Comparison of ENCODE assay signal across 27 cellular contexts in genomic region chr13:67620665-67621064, GRCh38.
A peak's percentile ranks its signal among the peaks of the same experiment; 100 is the strongest.
DNase-seq lines count a peak whose midpoint lies in the region; ATAC-seq, FAIRE-seq and TF ChIP-seq lines count a peak whose summit lies in the region.
"Had no signal": no experiment of that assay in that cellular context is flagged by ENCODE, and none has a peak within 500 bp of the region (broad histone marks: within the 10 kb centered on the region; RNA-seq: fewer than 3 reads in every experiment).

No MANE protein-coding gene starts in this region.

- no peak overlapping the region for H3K14ac ChIP-seq in IMR-90 (replicated peaks; ENCODE audit: low read depth, low read length)

- peaks cover 5% of the 10 kb centered on the region for H3F3A ChIP-seq in smooth muscle cell (ENCODE audit: low read depth)

- H3K4me1 ChIP-seq in IMR-90 (ENCODE audit: control insufficient read depth, insufficient read depth, low read length): peaks cover 2% of the 10 kb centered on the region; the same call in 1 of the 2 replicates
- peaks cover 5% of the 10 kb centered on the region for H3K4me1 ChIP-seq in smooth muscle cell (ENCODE audit: low read depth)
- H3K4me1 ChIP-seq in small intestine (ENCODE audit: control insufficient read depth in 2 of 2, insufficient read depth in 1 of 2, low read depth in 1 of 2, low read length in 1 of 2): no peaks in the 10 kb centered on the region
- H3K4me1 ChIP-seq: HAP-1, left ventricle myocardium inferior, right atrium auricular region, SJSA1 had no signal

- no peak overlapping the region for H3K4ac ChIP-seq in IMR-90 (ENCODE audit: low read depth, low read length)

- no peak overlapping the region for H2BK5ac ChIP-seq in IMR-90 (ENCODE audit: low read depth, low read length, poor library complexity, severe bottlenecking)

- no peak overlapping the region for H2BK120ac ChIP-seq in IMR-90 (ENCODE audit: low read depth, low read length)

- H2AK9ac ChIP-seq in IMR-90 (replicated peaks; ENCODE audit: low read depth, low read length, poor library complexity): no peak overlapping the region

- POLR2A ChIA-PET in IMR-90 (lab: Charles Lee; ENCODE audit: unreplicated experiment): no interaction called here

- no peak overlapping the region for H3K4me3 ChIP-seq in IMR-90 (ENCODE audit: insufficient read depth, low read depth, low read length)
- no peak overlapping the region for H3K4me3 ChIP-seq in smooth muscle cell
- no peak overlapping the region for H3K4me3 ChIP-seq in small intestine (ENCODE audit: low read depth in 1 of 2, low read length in 2 of 2)
- H3K4me3 ChIP-seq: dorsolateral prefrontal cortex, HAP-1, left ventricle myocardium inferior, ovary, right atrium auricular region, SJSA1 had no signal

- H3K56ac ChIP-seq in IMR-90 (ENCODE audit: extremely low read depth, insufficient read depth, low read length): no peak overlapping the region

- H3K23ac ChIP-seq in IMR-90 (ENCODE audit: low read depth, low read length): no peak overlapping the region

- no peak for TF ChIP-seq POLR2A in IMR-90 (IDR thresholded peaks at IDR 0.05; ENCODE audit: low read depth, low read length)

- H3K9me1 ChIP-seq in IMR-90 (ENCODE audit: insufficient read depth, low read length): no peaks in the 10 kb centered on the region

- 0% methylated on average over 1 of the region's 3 CpGs; no CpG with 5 or more reads in 1 of the 2 experiments for WGBS in IMR-90 (ENCODE audit: extremely low coverage in 2 of 2, insufficient read length in 1 of 2), 2 experiments
- 77% methylated on average over 3 of the region's 3 CpGs for WGBS in smooth muscle cell (ENCODE audit: low lambda C conversion rate)
- WGBS in small intestine, 3 donors: 77 to 85% (median 81%) methylated on average over 3 of the region's 3 CpGs

- H2AK5ac ChIP-seq in IMR-90 (ENCODE audit: low read depth, low read length): no peak overlapping the region

- no peak overlapping the region for H4K5ac ChIP-seq in IMR-90 (ENCODE audit: low read depth, low read length)

- no peaks in the 10 kb centered on the region for H3K9me3 ChIP-seq in IMR-90 (ENCODE audit: control insufficient read depth, insufficient read depth, low read length)
- H3K9me3 ChIP-seq in smooth muscle cell (replicated peaks; ENCODE audit: low read depth): no peaks in the 10 kb centered on the region
- H3K9me3 ChIP-seq in small intestine (ENCODE audit: control insufficient read depth, low read depth): no peaks in the 10 kb centered on the region
- H3K9me3 ChIP-seq: HAP-1, left ventricle myocardium inferior, ovary, right atrium auricular region, SJSA1 had no signal

- H3K79me2 ChIP-seq in smooth muscle cell (ENCODE audit: low read depth): no peaks in the 10 kb centered on the region

- no peaks in the 10 kb centered on the region for H3K36me3 ChIP-seq in IMR-90 (ENCODE audit: control insufficient read depth, insufficient read depth, low read length)
- H3K36me3 ChIP-seq in smooth muscle cell (ENCODE audit: low read depth): no peaks in the 10 kb centered on the region
- no peaks in the 10 kb centered on the region for H3K36me3 ChIP-seq in small intestine (ENCODE audit: control insufficient read depth in 2 of 2, insufficient read depth in 2 of 2, low read length in 2 of 2)
- H3K36me3 ChIP-seq: HAP-1, left ventricle myocardium inferior, ovary, right atrium auricular region, SJSA1 had no signal

- TF ChIP-seq CTCF in IMR-90 (conservative IDR thresholded peaks at IDR 0.05; ENCODE audit: low read depth, low read length): no peak
- TF ChIP-seq CTCF in smooth muscle cell (IDR thresholded peaks at IDR 0.05; ENCODE audit: borderline replicate concordance, insufficient read depth, poor library complexity, severe bottlenecking): no peak

- DNase-seq in IMR-90: peak; percentile 86
- DNase-seq in astrocyte of the hippocampus (ENCODE audit: low read depth, low spot score): peak; percentile 53
- no peak for DNase-seq in smooth muscle cell (lab: John Stamatoyannopoulos, UW; ENCODE audit: unreplicated experiment)
- DNase-seq in small intestine: no peak
- DNase-seq: activated CD4-positive, alpha-beta T cell treated with anti-CD3 and anti-CD28 coated beads for 4 hours; activated naive CD4-positive, alpha-beta T cell treated with Interleukin-2 at 50 U/mL for 16 hours; activated T-cell treated with anti-CD3 and anti-CD28 coated beads, Interleukin-2, amount 50 U/mL, for 4 hours; amniotic stem cell; caudate nucleus; DMS79 treated with DMSO at 0.1 percent for 48 hours; dorsolateral prefrontal cortex; Kasumi-1; left ventricle myocardium inferior; midbrain; natural killer cell; NCI-H1048; NCI-H187; NCI-H2171 treated with DMSO at 0.1 percent for 48 hours; NCI-H524; ovary; T-helper 17 cell had no signal

- ATAC-seq in IMR-90 (ENCODE audit: low read depth) (peak; percentile 66), GM19463 (IDR thresholded peaks at IDR 0.05; ENCODE audit: unreplicated experiment) (no peak)
- no peak for ATAC-seq in activated CD4-positive, CD25-positive, alpha-beta regulatory T cell treated with anti-CD3 and anti-CD28 coated beads, Interleukin-2, amount 50 U/mL, for 24 hours
- ATAC-seq: activated T-cell treated with anti-CD3 and anti-CD28 coated beads, Interleukin-2, amount 50 U/mL, for 4 hours; natural killer cell; T-helper 17 cell had no signal

- H3K9ac ChIP-seq in IMR-90 (ENCODE audit: low read depth, low read length): no peak overlapping the region
- no peak overlapping the region for H3K9ac ChIP-seq in smooth muscle cell (ENCODE audit: low read depth)

- no peak overlapping the region for H2BK20ac ChIP-seq in IMR-90 (ENCODE audit: low read depth, low read length)

- H3K79me1 ChIP-seq in IMR-90 (ENCODE audit: low read depth in 1 of 2, low read length in 2 of 2): no peaks in the 10 kb centered on the region

- TF ChIP-seq RAD21 in IMR-90 (IDR thresholded peaks at IDR 0.05; ENCODE audit: low read length): no peak

- H3K27me3 ChIP-seq in IMR-90 (ENCODE audit: control insufficient read depth, insufficient read depth, low read length) (no peaks in the 10 kb centered on the region), smooth muscle cell (ENCODE audit: low read depth) (no peaks in the 10 kb centered on the region), small intestine (ENCODE audit: control insufficient read depth in 2 of 2, insufficient read depth in 2 of 2, low read length in 2 of 2) (no peaks in the 10 kb centered on the region)
- H3K27me3 ChIP-seq: dorsolateral prefrontal cortex, ovary, right atrium auricular region, SJSA1 had no signal

- intact Hi-C loops in IMR-90 (cut with micrococcal nuclease): loop anchor here (2.0 kb wide), 1 partner anchor 66 kb away; no protein-coding TSS in a partner anchor

- H3K18ac ChIP-seq in IMR-90 (ENCODE audit: low read depth, low read length): peak overlapping the region; percentile 64; the same call in 1 of the 2 replicates

- CTCF ChIA-PET in IMR-90 (lab: Yijun Ruan, JAX): interaction anchor here (0.6 kb wide), 2 partner anchors 12 to 24 kb away, joined by 3 to 4 read pairs; no protein-coding TSS in a partner anchor

- BruUV-seq in IMR-90 (replicated peaks; lab: Mats Ljungman, UMichigan): no TSS peak

- dilution Hi-C loops in IMR-90 (cut with HindIII; ENCODE audit: low sequenced_read_pairs, unreplicated experiment): no loop called here

- in situ Hi-C loops in IMR-90 (cut with MboI; ENCODE audit: low sequenced_read_pairs): no loop called here

- H2AFZ ChIP-seq in IMR-90 (replicated peaks; ENCODE audit: low read length, poor library complexity): no peak overlapping the region
- H2AFZ ChIP-seq in smooth muscle cell (ENCODE audit: low read depth): no peak overlapping the region

- H4K8ac ChIP-seq in IMR-90 (ENCODE audit: low read depth in 2 of 2, low read length in 2 of 2): no peak overlapping the region

- H3K27ac ChIP-seq in IMR-90 (ENCODE audit: insufficient read depth, low read length) (peak overlapping the region; percentile 23; the same call in 1 of the 2 replicates), smooth muscle cell (ENCODE audit: low read depth) (peak overlapping the region; percentile 93), small intestine (ENCODE audit: low read depth in 1 of 2, low read length in 1 of 2) (no peak overlapping the region)
- H3K27ac ChIP-seq: dorsolateral prefrontal cortex, left ventricle myocardium inferior, ovary, right atrium auricular region, SJSA1 had no signal

- H3K4me2 ChIP-seq in IMR-90 (ENCODE audit: low read depth, low read length) (peak overlapping the region; percentile 92), smooth muscle cell (peak overlapping the region; percentile 69)

- H4K20me1 ChIP-seq in IMR-90 (ENCODE audit: insufficient read depth, low read length) (no peaks in the 10 kb centered on the region), smooth muscle cell (ENCODE audit: low read depth) (no peaks in the 10 kb centered on the region)

- H2BK15ac ChIP-seq in IMR-90 (ENCODE audit: low read depth, low read length): no peak overlapping the region

- no peak overlapping the region for H4K91ac ChIP-seq in IMR-90 (ENCODE audit: insufficient read depth, low read depth, low read length)

- FAIRE-seq in islet of Langerhans (lab: Jason Lieb, UNC) (peak; percentile 27), small intestine (lab: Jason Lieb, UNC) (no peak)

TF ChIP-seq in IMR-90, 13 proteins besides CTCF, POLR2A, EP300 and RAD21:
- TF ChIP-seq BHLHE40 (IDR thresholded peaks at IDR 0.05; ENCODE audit: low read depth, low read length): peak; percentile 91
- TF ChIP-seq SMC3 (IDR thresholded peaks at IDR 0.05; ENCODE audit: low read depth, low read length): no peak

Comparison
In these comparisons a context has a peak if more than half of its experiments do, and no peak if none do; other contexts are left out.
1. DNase-seq: peak in IMR-90 (single experiment) and astrocyte of the hippocampus (single experiment); none in smooth muscle cell (single experiment) and small intestine (single experiment).
2. H3K27ac ChIP-seq: peak in IMR-90 (single experiment) and smooth muscle cell (single experiment); none in small intestine (0 of 2).